8 cellular contexts compared by ENCODE assay signal in genomic region chr4:80439294-80440061, GRCh38.
DNase-seq lines count a peak whose midpoint lies in the region; ATAC-seq and TF ChIP-seq lines count a peak whose summit lies in the region.
"Not testable (repeated sequence)": the region's sequence is repeated elsewhere in the genome, so short reads cannot be mapped to it uniquely, and the experiment has no call there.

No MANE protein-coding gene starts in this region.

- not testable (repeated sequence) for H3K27ac Mint-ChIP-seq in activated T-cell treated with anti-CD3 and anti-CD28 coated beads, Interleukin-2, amount 50 U/mL, for 72 hours; neural progenitor cell

- TF ChIP-seq CTCF in neural progenitor cell (IDR thresholded peaks at IDR 0.05); thyroid gland (IDR thresholded peaks at IDR 0.05): not testable (repeated sequence)

- not testable (repeated sequence) for H3K27me3 ChIP-seq in iPS-18a (ENCODE audit: control insufficient read depth, insufficient read depth, low read length); neural progenitor cell; thyroid gland

- H4K20me1 ChIP-seq in neural progenitor cell (ENCODE audit: low read depth): not testable (repeated sequence)

- WGBS in thyroid gland, 2 donors: 45 to 56% methylated on average over 10 to 14 of the region's 14 CpGs

- H3K79me2 ChIP-seq in neural progenitor cell (ENCODE audit: low read depth): not testable (repeated sequence)

- intact Hi-C loops in thyroid gland (cut with DNase I): not testable (repeated sequence)

- H3K4me3 ChIP-seq in iPS-18a (ENCODE audit: low read length): peak overlapping the region; percentile 13
- H3K4me3 ChIP-seq in neural progenitor cell; thyroid gland (replicated peaks in 1 of 3): not testable (repeated sequence)

- H3K36me3 ChIP-seq in iPS-18a (ENCODE audit: control insufficient read depth, low read depth, low read length); neural progenitor cell; thyroid gland: not testable (repeated sequence)

- peak in 1 of 2 donors; percentile 28 for ATAC-seq in activated T-cell treated with anti-CD3 and anti-CD28 coated beads, Interleukin-2, amount 50 U/mL, for 72 hours (replicated peaks in 1 of 2)

- not testable (repeated sequence) for H3K9me3 ChIP-seq in iPS-18a (ENCODE audit: control insufficient read depth, low read depth, low read length); neural progenitor cell (ENCODE audit: low read depth); thyroid gland

- TF ChIP-seq POLR2A in thyroid gland (IDR thresholded peaks at IDR 0.05): not testable (repeated sequence)

- DNase-seq in EH (ENCODE audit: low read depth) (peak; percentile 18), NCI-H2227 treated with DMSO at 0.1 percent for 48 hours (lab: John Stamatoyannopoulos, UW) (peak; percentile 12), T-helper 9 cell (peak; percentile 7), neural progenitor cell (ENCODE audit: low spot score) (peak; percentile 48), thyroid gland (peak; percentile 15 to 21)
- DNase-seq in activated T-cell treated with anti-CD3 and anti-CD28 coated beads, Interleukin-2, amount 50 U/mL, for 72 hours: peak; percentile 4 to 10
- peak; percentile 55 for DNase-seq in central memory CD4-positive, alpha-beta T cell

- H2AFZ ChIP-seq in neural progenitor cell (replicated peaks): peak overlapping the region; percentile 93

- H3K4me2 ChIP-seq in neural progenitor cell: not testable (repeated sequence)

- H3K27me3 Mint-ChIP-seq in activated T-cell treated with anti-CD3 and anti-CD28 coated beads, Interleukin-2, amount 50 U/mL, for 72 hours (ENCODE audit: low read depth); neural progenitor cell (ENCODE audit: insufficient read depth, low read depth): not testable (repeated sequence)

- H3K9ac ChIP-seq in iPS-18a (ENCODE audit: low read length); neural progenitor cell: not testable (repeated sequence)

- peaks cover 11 to 13% of the 10 kb centered on the region in 2 donors for H3K36me3 Mint-ChIP-seq in activated T-cell treated with anti-CD3 and anti-CD28 coated beads, Interleukin-2, amount 50 U/mL, for 72 hours (ENCODE audit: insufficient read depth in 2 of 2)
- not testable (repeated sequence) for H3K36me3 Mint-ChIP-seq in neural progenitor cell

- peaks cover 18% of the 10 kb centered on the region for H3K4me1 Mint-ChIP-seq in activated T-cell treated with anti-CD3 and anti-CD28 coated beads, Interleukin-2, amount 50 U/mL, for 72 hours (ENCODE audit: low read depth)
- H3K4me1 Mint-ChIP-seq in neural progenitor cell: not testable (repeated sequence)

- H3K27ac ChIP-seq in iPS-18a (ENCODE audit: low read length); neural progenitor cell; thyroid gland: not testable (repeated sequence)

- peaks cover 4 to 13% of the 10 kb centered on the region in 2 donors for H3K9me3 Mint-ChIP-seq in activated T-cell treated with anti-CD3 and anti-CD28 coated beads, Interleukin-2, amount 50 U/mL, for 72 hours
- H3K9me3 Mint-ChIP-seq in neural progenitor cell: not testable (repeated sequence)

- H3F3A ChIP-seq in neural progenitor cell (ENCODE audit: low read depth): not testable (repeated sequence)

- H3K4me1 ChIP-seq in iPS-18a (ENCODE audit: control insufficient read depth, low read depth, low read length); neural progenitor cell; thyroid gland: not testable (repeated sequence)

- not testable (repeated sequence) for H3K4me3 Mint-ChIP-seq in activated T-cell treated with anti-CD3 and anti-CD28 coated beads, Interleukin-2, amount 50 U/mL, for 72 hours; neural progenitor cell
